ENCODE assay signal across 8 cellular contexts in the genomic region with DNA sequence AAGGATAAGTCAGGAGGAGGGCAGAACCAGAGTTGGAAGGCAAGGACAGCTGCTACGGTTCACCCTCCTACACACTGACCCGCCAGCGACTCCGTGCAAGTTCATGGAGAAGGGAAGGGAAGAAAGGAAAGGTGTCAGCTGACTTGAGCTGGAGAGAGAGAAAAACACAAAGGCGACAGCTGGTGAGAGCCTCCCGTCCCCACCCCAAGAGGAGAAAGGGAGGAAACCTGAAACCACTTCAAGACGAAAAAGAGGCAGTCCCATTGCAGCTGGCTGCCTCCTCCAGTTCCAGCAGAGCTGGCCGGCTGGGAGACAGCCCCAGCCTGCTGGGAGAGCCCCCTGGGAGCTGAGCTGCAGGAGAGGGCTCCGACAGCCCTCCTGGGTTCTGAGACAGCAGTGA.
DNase-seq lines count a peak whose midpoint lies in the region; TF ChIP-seq lines count a peak whose summit lies in the region.

No MANE protein-coding gene starts in this region.

- no peaks in the 10 kb centered on the region for H3K36me3 Mint-ChIP-seq in activated naive CD4-positive, alpha-beta T cell treated with anti-CD3 and anti-CD28 coated beads, Interleukin-2, amount 10 ng/mL, durations not matched to agents 7 days and 5 days

- H3K9me3 Mint-ChIP-seq in activated naive CD4-positive, alpha-beta T cell treated with anti-CD3 and anti-CD28 coated beads, Interleukin-2, amount 10 ng/mL, durations not matched to agents 7 days and 5 days, result no peaks in the 10 kb centered on the region

- H3K4me3 Mint-ChIP-seq in activated naive CD4-positive, alpha-beta T cell treated with anti-CD3 and anti-CD28 coated beads, Interleukin-2, amount 10 ng/mL, durations not matched to agents 7 days and 5 days, result no peak overlapping the region

- H3K27me3 Mint-ChIP-seq in activated naive CD4-positive, alpha-beta T cell treated with anti-CD3 and anti-CD28 coated beads, Interleukin-2, amount 10 ng/mL, durations not matched to agents 7 days and 5 days, result peaks cover 18% of the 10 kb centered on the region

- H3K4me3 ChIP-seq in retinal pigment epithelial cell (ENCODE audit: low read length), result peak overlapping the region; percentile 25

- H3K27ac Mint-ChIP-seq in activated naive CD4-positive, alpha-beta T cell treated with anti-CD3 and anti-CD28 coated beads, Interleukin-2, amount 10 ng/mL, durations not matched to agents 7 days and 5 days, result no peak overlapping the region

- peak; percentile 55 to 90 (median 77) for DNase-seq in NCI-H1417 (lab: John Stamatoyannopoulos, UW)
- no peak for DNase-seq in NCI-H1417 treated with DMSO at 0.1 percent for 48 hours (lab: John Stamatoyannopoulos, UW)
- DNase-seq in SHP77 (lab: John Stamatoyannopoulos, UW), result peak; percentile 64 to 81
- peak; percentile 84 for DNase-seq in glomerular visceral epithelial cell (ENCODE audit: extremely low spot score)
- DNase-seq in retinal pigment epithelial cell (ENCODE audit: low read depth), result peak; percentile 66
- no peak for DNase-seq in activated naive CD4-positive, alpha-beta T cell treated with anti-CD3 and anti-CD28 coated beads, Interleukin-2, amount 10 ng/mL, durations not matched to agents 7 days and 5 days
- no peak for DNase-seq in effector CD8-positive, alpha-beta T cell (lab: John Stamatoyannopoulos, UW)
- DNase-seq in NK-92 (lab: John Stamatoyannopoulos, UW; ENCODE audit: unreplicated experiment), result no peak

- H3K4me1 Mint-ChIP-seq in activated naive CD4-positive, alpha-beta T cell treated with anti-CD3 and anti-CD28 coated beads, Interleukin-2, amount 10 ng/mL, durations not matched to agents 7 days and 5 days, result no peaks in the 10 kb centered on the region

- TF ChIP-seq CTCF in retinal pigment epithelial cell (conservative IDR thresholded peaks at IDR 0.05; ENCODE audit: low read depth, low read length), result no peak

- CTCF ChIA-PET in activated naive CD4-positive, alpha-beta T cell treated with anti-CD3 and anti-CD28 coated beads, Interleukin-2, amount 10 ng/mL, durations not matched to agents 7 days and 5 days (lab: Charles Lee), result no interaction called here

Comparison
In these comparisons a context has a peak if more than half of its experiments do, and no peak if none do; other contexts are left out.
1. DNase-seq: peak in NCI-H1417 (3 of 3), SHP77 (2 of 2), glomerular visceral epithelial cell (single experiment) and retinal pigment epithelial cell (single experiment); none in NCI-H1417 treated with DMSO at 0.1 percent for 48 hours (single experiment), activated naive CD4-positive, alpha-beta T cell treated with anti-CD3 and anti-CD28 coated beads, Interleukin-2, amount 10 ng/mL, durations not matched to agents 7 days and 5 days (single experiment), effector CD8-positive, alpha-beta T cell (single experiment) and NK-92 (single experiment).